22 cellular contexts compared by ENCODE assay signal in genomic region chr2:46094689-46095088, GRCh38.
"Had no signal": no experiment of that assay in that cellular context is flagged by ENCODE, and none has a peak within 500 bp of the region (broad histone marks: within the 10 kb centered on the region; RNA-seq: fewer than 3 reads in every experiment).

No MANE protein-coding gene starts in this region.

- DNase-seq: activated CD4-positive, alpha-beta memory T cell treated with anti-CD3 and anti-CD28 coated beads, Interleukin-2, amount 10 ng/mL, durations not matched to agents 7 days and 5 days; activated CD4-positive, alpha-beta T cell treated with anti-CD3 and anti-CD28 coated beads for 1 hour; activated CD4-positive, alpha-beta T cell treated with anti-CD3 and anti-CD28 coated beads for 4 hours; activated CD4-positive, alpha-beta T cell treated with anti-CD3 and anti-CD28 coated beads, Interleukin-2, amount 10 ng/mL, durations not matched to agents 7 days and 5 days; activated CD4-positive, alpha-beta T cell treated with anti-CD3 and anti-CD28 coated beads, Interleukin-2, amount 50 U/mL, for 4 hours; activated CD8-positive, alpha-beta memory T cell treated with anti-CD3 and anti-CD28 coated beads, Interleukin-2, amount 50 U/mL, for 48 hours; activated gamma-delta T cell; activated naive CD4-positive, alpha-beta T cell; activated naive CD4-positive, alpha-beta T cell treated with anti-CD3 and anti-CD28 coated beads, Interleukin-2, amount 10 ng/mL, durations not matched to agents 7 days and 5 days; activated naive CD8-positive, alpha-beta T cell treated with anti-CD3 and anti-CD28 coated beads, Interleukin-2, amount 10 ng/mL, durations not matched to agents 7 days and 5 days; activated T-cell treated with anti-CD3 and anti-CD28 coated beads for 4 hours; activated T-cell treated with anti-CD3 and anti-CD28 coated beads, Interleukin-2, amount 50 U/mL, for 24 hours; activated T-cell treated with anti-CD3 and anti-CD28 coated beads, Interleukin-2, amount 50 U/mL, for 72 hours; brain microvascular endothelial cell; dermis blood vessel endothelial cell; effector CD8-positive, alpha-beta T cell; foreskin fibroblast; head of caudate nucleus; T-helper 2 cell had no signal

- H3K4me1 Mint-ChIP-seq: central memory CD8-positive, alpha-beta T cell had no signal

- H3K27me3 ChIP-seq: brain microvascular endothelial cell had no signal

- H3K27ac Mint-ChIP-seq: activated CD4-positive, alpha-beta memory T cell treated with anti-CD3 and anti-CD28 coated beads, Interleukin-2, amount 10 ng/mL, durations not matched to agents 7 days and 5 days; activated CD4-positive, alpha-beta T cell treated with anti-CD3 and anti-CD28 coated beads, Interleukin-2, amount 10 ng/mL, durations not matched to agents 7 days and 5 days; activated naive CD4-positive, alpha-beta T cell treated with anti-CD3 and anti-CD28 coated beads, Interleukin-2, amount 10 ng/mL, durations not matched to agents 7 days and 5 days; activated naive CD4-positive, alpha-beta T cell treated with anti-CD3 and anti-CD28 coated beads, Interleukin-2, amount 50 U/mL, for 72 hours; activated naive CD8-positive, alpha-beta T cell treated with anti-CD3 and anti-CD28 coated beads, Interleukin-2, amount 10 ng/mL, durations not matched to agents 7 days and 5 days; activated T-cell treated with anti-CD3 and anti-CD28 coated beads, Interleukin-2, amount 50 U/mL, for 24 hours; activated T-cell treated with anti-CD3 and anti-CD28 coated beads, Interleukin-2, amount 50 U/mL, for 72 hours had no signal

- H3K36me3 Mint-ChIP-seq: activated naive CD4-positive, alpha-beta T cell treated with anti-CD3 and anti-CD28 coated beads, Interleukin-2, amount 10 ng/mL, durations not matched to agents 7 days and 5 days had no signal

- H3K27ac ChIP-seq: brain microvascular endothelial cell had no signal

- H3K4me3 Mint-ChIP-seq: activated CD4-positive, alpha-beta memory T cell treated with anti-CD3 and anti-CD28 coated beads, Interleukin-2, amount 10 ng/mL, durations not matched to agents 7 days and 5 days; activated CD4-positive, alpha-beta T cell treated with anti-CD3 and anti-CD28 coated beads, Interleukin-2, amount 10 ng/mL, durations not matched to agents 7 days and 5 days; activated naive CD4-positive, alpha-beta T cell treated with anti-CD3 and anti-CD28 coated beads, Interleukin-2, amount 10 ng/mL, durations not matched to agents 7 days and 5 days; activated naive CD8-positive, alpha-beta T cell treated with anti-CD3 and anti-CD28 coated beads, Interleukin-2, amount 10 ng/mL, durations not matched to agents 7 days and 5 days; activated T-cell treated with anti-CD3 and anti-CD28 coated beads, Interleukin-2, amount 50 U/mL, for 24 hours; activated T-cell treated with anti-CD3 and anti-CD28 coated beads, Interleukin-2, amount 50 U/mL, for 72 hours; central memory CD8-positive, alpha-beta T cell had no signal

- H3K27me3 Mint-ChIP-seq: activated CD4-positive, alpha-beta memory T cell treated with anti-CD3 and anti-CD28 coated beads, Interleukin-2, amount 10 ng/mL, durations not matched to agents 7 days and 5 days; activated CD4-positive, alpha-beta T cell treated with anti-CD3 and anti-CD28 coated beads, Interleukin-2, amount 10 ng/mL, durations not matched to agents 7 days and 5 days; activated naive CD4-positive, alpha-beta T cell treated with anti-CD3 and anti-CD28 coated beads, Interleukin-2, amount 10 ng/mL, durations not matched to agents 7 days and 5 days; activated naive CD8-positive, alpha-beta T cell treated with anti-CD3 and anti-CD28 coated beads, Interleukin-2, amount 10 ng/mL, durations not matched to agents 7 days and 5 days; activated T-cell treated with anti-CD3 and anti-CD28 coated beads, Interleukin-2, amount 50 U/mL, for 24 hours; central memory CD8-positive, alpha-beta T cell had no signal

- H3K4me3 ChIP-seq: coronary artery had no signal

- H3K9me3 Mint-ChIP-seq: activated naive CD4-positive, alpha-beta T cell treated with anti-CD3 and anti-CD28 coated beads, Interleukin-2, amount 10 ng/mL, durations not matched to agents 7 days and 5 days; activated T-cell treated with anti-CD3 and anti-CD28 coated beads, Interleukin-2, amount 50 U/mL, for 24 hours; central memory CD8-positive, alpha-beta T cell had no signal
